ENCODE assay signal across 14 cellular contexts in genomic region chr15:91214675-91215590, GRCh38.
"Had no signal": no experiment of that assay in that cellular context is flagged by ENCODE, and none has a peak within 500 bp of the region (broad histone marks: within the 10 kb centered on the region; RNA-seq: fewer than 3 reads in every experiment).

No MANE protein-coding gene starts in this region.

- DNase-seq: activated CD4-positive, alpha-beta T cell treated with anti-CD3 and anti-CD28 coated beads, Interleukin-2, amount 50 U/mL, for 1 hour; activated CD8-positive, alpha-beta memory T cell treated with anti-CD3 and anti-CD28 coated beads for 24 hours; activated naive CD8-positive, alpha-beta T cell treated with anti-CD3 and anti-CD28 coated beads, Interleukin-2, amount 50 U/mL, for 24 hours; left ventricle myocardium superior; natural killer cell; posterior cingulate gyrus; retina had no signal

- H3K27ac ChIP-seq: ascending aorta, breast epithelium, hepatocyte, thoracic aorta had no signal

- H3K4me3 ChIP-seq: ascending aorta, breast epithelium, hepatocyte, thoracic aorta had no signal

- ATAC-seq: activated CD4-positive, CD25-positive, alpha-beta regulatory T cell treated with anti-CD3 and anti-CD28 coated beads, Interleukin-2, amount 50 U/mL, for 24 hours; activated naive CD8-positive, alpha-beta T cell treated with anti-CD3 and anti-CD28 coated beads, Interleukin-2, amount 50 U/mL, for 24 hours; esophagus mucosa; left ventricle myocardium superior; natural killer cell; stimulated activated effector memory CD8-positive, alpha-beta T cell treated with anti-CD3 and anti-CD28 coated beads, Interleukin-12 subunit alpha, Interleukin-12 subunit beta, amount 100 ng/mL, for 72 hours had no signal

- H3K27me3 ChIP-seq: ascending aorta, breast epithelium had no signal
